Comparison of ENCODE assay signal across 13 cellular contexts in genomic region chr4:53777244-53777984, GRCh38.
DNase-seq lines count a peak whose midpoint lies in the region; ATAC-seq lines count a peak whose summit lies in the region.
"Had no signal": no experiment of that assay in that cellular context is flagged by ENCODE, and none has a peak within 500 bp of the region (broad histone marks: within the 10 kb centered on the region; RNA-seq: fewer than 3 reads in every experiment).

No MANE protein-coding gene starts in this region.

- H3K4me3 ChIP-seq in ACC112 (ENCODE audit: low read depth, low read length), result peak overlapping the region; percentile 17; the same call in 1 of the 2 replicates
- H3K4me3 ChIP-seq: thoracic aorta had no signal

- intact Hi-C loops in left ventricle myocardium superior (cut with micrococcal nuclease), result no loop called here

- no peaks in the 10 kb centered on the region for H3K79me2 ChIP-seq in ACC112 (ENCODE audit: control insufficient read depth, insufficient read depth, low read length, unreplicated experiment)

- no peaks in the 10 kb centered on the region for H3K27me3 ChIP-seq in ACC112 (ENCODE audit: insufficient read depth, low read length)

- peak overlapping the region; percentile 61 for H3K27ac ChIP-seq in ACC112 (ENCODE audit: low read depth, low read length)
- H3K27ac ChIP-seq: thoracic aorta had no signal

- H2AFZ ChIP-seq in ACC112 (ENCODE audit: low read length, unreplicated experiment), result peak overlapping the region; percentile 58

- H3K36me3 ChIP-seq in ACC112 (ENCODE audit: insufficient read depth, low read length), result no peaks in the 10 kb centered on the region
- H3K36me3 ChIP-seq: thoracic aorta had no signal

- peak; percentile 92 for ATAC-seq in left ventricle myocardium superior

- DNase-seq in HT1080 (ENCODE audit: low read depth) (peak; percentile 80), amniotic stem cell (lab: John Stamatoyannopoulos, UW) (peak; percentile 45), left ventricle myocardium superior (no peak), DMS 273 (lab: John Stamatoyannopoulos, UW; ENCODE audit: unreplicated experiment) (no peak), hypothalamus (lab: John Stamatoyannopoulos, UW) (no peak), NCI-H2107 treated with DMSO at 0.1 percent for 48 hours (lab: John Stamatoyannopoulos, UW; ENCODE audit: unreplicated experiment) (no peak), LoVo (ENCODE audit: low spot score) (no peak)
- DNase-seq: activated effector memory CD4-positive, alpha-beta T cell treated with Interleukin-2 at 50 U/mL for 16 hours; C1 segment of cervical spinal cord; GOT3; KG1 had no signal

- H3K4me1 ChIP-seq in ACC112 (ENCODE audit: control insufficient read depth, insufficient read depth, low read length, unreplicated experiment), result peaks cover 38% of the 10 kb centered on the region

Comparison
In these comparisons a context has a peak if more than half of its experiments do, and no peak if none do; other contexts are left out.
1. DNase-seq: peak in HT1080 (single experiment) and amniotic stem cell (single experiment); none in left ventricle myocardium superior (single experiment), DMS 273 (single experiment), hypothalamus (0 of 51), NCI-H2107 treated with DMSO at 0.1 percent for 48 hours (single experiment) and LoVo (single experiment).